Comparison of ENCODE assay signal across 13 cellular contexts in genomic region chr5:33890147-33890546, GRCh38. TPM values are rescaled to one million over a fixed set of nuclear protein-coding genes. Genes with fewer than 3 reads are reported as not detected.
DNase-seq lines count a peak whose midpoint lies in the region; ATAC-seq and TF ChIP-seq lines count a peak whose summit lies in the region.
"Had no signal": no experiment of that assay in that cellular context is flagged by ENCODE, and none has a peak within 500 bp of the region (broad histone marks: within the 10 kb centered on the region; RNA-seq: fewer than 3 reads in every experiment).

No MANE protein-coding gene starts in this region.

- H3K27me3 ChIP-seq in HUES6 (ENCODE audit: control insufficient read depth, insufficient read depth, low read length) (peaks cover 5% of the 10 kb centered on the region; the same call in 1 of the 2 replicates), lower lobe of right lung (ENCODE audit: low read depth) (peaks cover 22% of the 10 kb centered on the region), thoracic aorta (replicated peaks; ENCODE audit: insufficient read depth) (no peaks in the 10 kb centered on the region), A673 (replicated peaks; ENCODE audit: insufficient read depth, low read depth, low read length, poor library complexity) (peaks cover 48% of the 10 kb centered on the region)

- H3K9me3 Mint-ChIP-seq in chondrocyte (ENCODE audit: low read depth): no peaks in the 10 kb centered on the region

- no TSS peak for BruUV-seq in A673 (replicated peaks; lab: Mats Ljungman, UMichigan)

- ATAC-seq in lower lobe of right lung: no peak
- no peak for ATAC-seq in thoracic aorta (ENCODE audit: insufficient number of reproducible peaks, low FRiP score, low read depth)

- H3K36me3 ChIP-seq in HUES6 (ENCODE audit: control insufficient read depth, insufficient read depth, low read length): no peaks in the 10 kb centered on the region
- H3K36me3 ChIP-seq in lower lobe of right lung: no peaks in the 10 kb centered on the region
- no peaks in the 10 kb centered on the region for H3K36me3 ChIP-seq in thoracic aorta
- no peaks in the 10 kb centered on the region for H3K36me3 ChIP-seq in A673 (ENCODE audit: insufficient read depth, low read length, poor library complexity, severe bottlenecking)

- H3K27me3 Mint-ChIP-seq in chondrocyte (ENCODE audit: low read depth): no peaks in the 10 kb centered on the region

- H3K4me1 Mint-ChIP-seq in chondrocyte (ENCODE audit: low read depth): peaks cover 61% of the 10 kb centered on the region

- peak overlapping the region; percentile 72 for H3K4me3 ChIP-seq in HUES6 (ENCODE audit: low read depth, low read length)
- H3K4me3 ChIP-seq in lower lobe of right lung: peak overlapping the region; percentile 52
- H3K4me3 ChIP-seq in thoracic aorta: peak overlapping the region; percentile 70
- no peak overlapping the region for H3K4me3 ChIP-seq in A673 (ENCODE audit: low read depth, low read length, poor library complexity, severe bottlenecking)

- DNase-seq in chondrocyte (ENCODE audit: low spot score): no peak
- no peak for DNase-seq in lower lobe of right lung
- DNase-seq in thoracic aorta (ENCODE audit: low spot score): no peak
- DNase-seq in HT-29 (ENCODE audit: low spot score): no peak
- DNase-seq in H4 (ENCODE audit: low spot score): no peak
- DNase-seq in A673 (ENCODE audit: low spot score): no peak
- DNase-seq: activated CD8-positive, alpha-beta memory T cell treated with anti-CD3 and anti-CD28 coated beads, Interleukin-2, amount 50 U/mL, for 48 hours; DND-41; hippocampal formation; NCI-H1092; nucleus accumbens; T-helper 2 cell had no signal

- H3K4me1 ChIP-seq in HUES6 (ENCODE audit: control insufficient read depth, insufficient read depth, low read length) (peaks cover 34% of the 10 kb centered on the region), lower lobe of right lung (no peaks in the 10 kb centered on the region), thoracic aorta (ENCODE audit: control insufficient read depth in 1 of 2, low read depth in 2 of 2) (peaks cover 13 to 54% of the 10 kb centered on the region in 2 donors), A673 (ENCODE audit: insufficient read depth, low read length, poor library complexity, severe bottlenecking) (no peaks in the 10 kb centered on the region)

- H3K9ac ChIP-seq in HUES6 (ENCODE audit: low read length): no peak overlapping the region

- POLR2A ChIA-PET in A673 (lab: Charles Lee; ENCODE audit: low non-redundant PET): no interaction called here

- no peak for TF ChIP-seq CTCF in chondrocyte (IDR thresholded peaks at IDR 0.05)
- no peak for TF ChIP-seq CTCF in lower lobe of right lung (IDR thresholded peaks at IDR 0.05)
- no peak for TF ChIP-seq CTCF in thoracic aorta (IDR thresholded peaks at IDR 0.05)
- TF ChIP-seq CTCF in A673 (conservative IDR thresholded peaks at IDR 0.05; ENCODE audit: low read depth, low read length): no peak

- intact Hi-C loops in lower lobe of right lung (cut with DNase I): no loop called here
- intact Hi-C loops in A673 (cut with micrococcal nuclease; ENCODE audit: unreplicated experiment): no loop called here

- no peaks in the 10 kb centered on the region for H3K36me3 Mint-ChIP-seq in chondrocyte (ENCODE audit: low read depth)

- peak overlapping the region; percentile 77 for H3K4me3 Mint-ChIP-seq in chondrocyte (ENCODE audit: unreplicated experiment)

- CTCF ChIA-PET in A673 (lab: Charles Lee): no interaction called here

- H3K27ac ChIP-seq in HUES6 (ENCODE audit: low read depth, low read length) (no peak overlapping the region), lower lobe of right lung (no peak overlapping the region), thoracic aorta (no peak overlapping the region), A673 (ENCODE audit: low read depth, low read length, poor library complexity, severe bottlenecking) (no peak overlapping the region)

- H3K9me3 ChIP-seq in HUES6 (ENCODE audit: control insufficient read depth, insufficient read depth, low read depth, low read length) (no peaks in the 10 kb centered on the region), lower lobe of right lung (no peaks in the 10 kb centered on the region), thoracic aorta (no peaks in the 10 kb centered on the region), A673 (ENCODE audit: low read depth, low read length, poor library complexity, severe bottlenecking) (no peaks in the 10 kb centered on the region)

- peak overlapping the region; percentile 43 for H3K27ac Mint-ChIP-seq in chondrocyte (ENCODE audit: unreplicated experiment)

RNA-seq across cellular contexts. Expression of gene ADAMTS12, which starts 1.6 kb away (rescaled TPM):
- total RNA-seq in chondrocyte: 13.1 to 32.9 TPM (median 32.9 TPM) in 3 replicates
- total RNA-seq in lower lobe of right lung: 7.6 TPM
- 1 to 10 TPM; 7.3 to 8.0 TPM for total RNA-seq in thoracic aorta
- total RNA-seq in HT-29 (2014; rRNA removed; shearing (Covaris generic)): not detected in 2 replicates
- total RNA-seq in H4 (2014; rRNA removed; shearing (Covaris generic)): 11.6 and 14.7 TPM in 2 replicates
- total RNA-seq in A673 (2021): 0.76 and 0.84 TPM in 2 replicates

RNA-seq across cellular contexts. Expression of gene RXFP3, which starts 46.0 kb away (rescaled TPM):
- total RNA-seq in chondrocyte: not detected in 3 replicates
- not detected for total RNA-seq in lower lobe of right lung
- not detected for total RNA-seq in thoracic aorta
- not detected in 2 replicates for total RNA-seq in HT-29 (2014; rRNA removed; shearing (Covaris generic))
- not detected in 2 replicates for total RNA-seq in H4 (2014; rRNA removed; shearing (Covaris generic))
- total RNA-seq in A673 (2021): not detected in 2 replicates
